ENCODE assay signal across 11 cellular contexts in genomic region chr11:47220401-47220821, GRCh38. TPM values are rescaled to one million over a fixed set of nuclear protein-coding genes. Genes with fewer than 3 reads are reported as not detected.
DNase-seq lines count a peak whose midpoint lies in the region; ATAC-seq and TF ChIP-seq lines count a peak whose summit lies in the region.
"Had no signal": no experiment of that assay in that cellular context is flagged by ENCODE, and none has a peak within 500 bp of the region (broad histone marks: within the 10 kb centered on the region; RNA-seq: fewer than 3 reads in every experiment).

No MANE protein-coding gene starts in this region.

- no peak overlapping the region for H4K91ac ChIP-seq in mesenchymal stem cell (ENCODE audit: low read length)

- WGBS in adrenal gland, 4 donors, result 12 to 35% (median 30%) methylated on average over 1 of the region's 1 CpG
- no CpG with 5 or more reads among the region's 1 CpG for WGBS in mesenchymal stem cell
- 70 to 92% (median 82%) methylated on average over 1 of the region's 1 CpG for WGBS in ovary, 3 donors

- intact Hi-C loops in CD14-positive monocyte (cut with micrococcal nuclease), result no loop called here
- intact Hi-C loops in adrenal gland (cut with DNase I), result no loop called here
- intact Hi-C loops in lower lobe of right lung (cut with DNase I), result no loop called here
- intact Hi-C loops in ovary (cut with DNase I), result no loop called here
- intact Hi-C loops in dorsolateral prefrontal cortex (cut with DNase I), result no loop called here

- no peaks in the 10 kb centered on the region for H3K27me3 Mint-ChIP-seq in CD14-positive monocyte (ENCODE audit: low read depth in 3 of 3)

- H2BK12ac ChIP-seq in mesenchymal stem cell (ENCODE audit: low read length in 2 of 2), result no peak overlapping the region

- peak overlapping the region; percentile 38 for H3K9ac ChIP-seq in mesenchymal stem cell (ENCODE audit: low read length)

- peak overlapping the region; percentile 41 to 84 (median 74) for H3K27ac ChIP-seq in adrenal gland
- peak overlapping the region; percentile 78 for H3K27ac ChIP-seq in mesenchymal stem cell (ENCODE audit: low read length, poor library complexity, severe bottlenecking)
- no peak overlapping the region for H3K27ac ChIP-seq in lower lobe of right lung
- no peak overlapping the region for H3K27ac ChIP-seq in ovary
- H3K27ac ChIP-seq in dorsolateral prefrontal cortex, result no peak overlapping the region
- H3K27ac ChIP-seq: uterus had no signal

- no peak overlapping the region for H2BK5ac ChIP-seq in mesenchymal stem cell (ENCODE audit: low read depth, low read length, poor library complexity, severe bottlenecking)

- no peak for ATAC-seq in lower lobe of right lung

- H3K4me1 ChIP-seq in adrenal gland (replicated peaks in 1 of 2), result peaks cover 23 to 37% of the 10 kb centered on the region in 2 donors
- H3K4me1 ChIP-seq in mesenchymal stem cell (ENCODE audit: control insufficient read depth, insufficient read depth, low read depth, low read length), result peaks cover 21% of the 10 kb centered on the region
- peaks cover 36% of the 10 kb centered on the region for H3K4me1 ChIP-seq in lower lobe of right lung
- peaks cover 9% of the 10 kb centered on the region for H3K4me1 ChIP-seq in ovary (ENCODE audit: insufficient read depth)
- H3K4me1 ChIP-seq: uterus had no signal

- H3K79me1 ChIP-seq in mesenchymal stem cell (replicated peaks; ENCODE audit: low read length, poor library complexity, severe bottlenecking), result peaks cover 8% of the 10 kb centered on the region

- H3K4me3 Mint-ChIP-seq in CD14-positive monocyte, result no peak overlapping the region

- no peak overlapping the region for H2BK15ac ChIP-seq in mesenchymal stem cell (ENCODE audit: low read depth, poor library complexity, severe bottlenecking)

- H2AFZ ChIP-seq in mesenchymal stem cell (ENCODE audit: low read depth, low read length), result no peak overlapping the region

- H3K14ac ChIP-seq in mesenchymal stem cell (ENCODE audit: low read length in 2 of 2), result peak overlapping the region in 1 of 2 experiments; percentile 20

- TF ChIP-seq POLR2A in adrenal gland (IDR thresholded peaks at IDR 0.05), result peak in 1 of 2 donors; percentile 36
- TF ChIP-seq POLR2A in ovary (IDR thresholded peaks at IDR 0.05), result no peak

- H3K18ac ChIP-seq in mesenchymal stem cell (ENCODE audit: low read depth in 1 of 2, low read length in 2 of 2), result no peak overlapping the region

- H3K27ac Mint-ChIP-seq in CD14-positive monocyte, result peak overlapping the region in 5 of 7 donors; percentile 1 to 52 (median 21)

- no peak overlapping the region for H2BK120ac ChIP-seq in mesenchymal stem cell (ENCODE audit: low read depth, low read length)

- H3K27me3 ChIP-seq in adrenal gland, result no peaks in the 10 kb centered on the region
- no peaks in the 10 kb centered on the region for H3K27me3 ChIP-seq in mesenchymal stem cell (ENCODE audit: control insufficient read depth in 1 of 2, insufficient read depth in 1 of 2, low read length in 2 of 2)
- no peaks in the 10 kb centered on the region for H3K27me3 ChIP-seq in lower lobe of right lung (ENCODE audit: low read depth)
- H3K27me3 ChIP-seq in ovary, result no peaks in the 10 kb centered on the region
- H3K27me3 ChIP-seq in dorsolateral prefrontal cortex, result no peaks in the 10 kb centered on the region
- H3K27me3 ChIP-seq: uterus had no signal

- H3K23ac ChIP-seq in mesenchymal stem cell (ENCODE audit: low read length in 2 of 2), result no peak overlapping the region

- peaks cover 24 to 47% of the 10 kb centered on the region in 2 donors for H3K36me3 Mint-ChIP-seq in CD14-positive monocyte

- H3K9me3 ChIP-seq in adrenal gland (replicated peaks in 1 of 3) (no peaks in the 10 kb centered on the region), mesenchymal stem cell (ENCODE audit: control insufficient read depth, low read length) (no peaks in the 10 kb centered on the region), lower lobe of right lung (no peaks in the 10 kb centered on the region), ovary (no peaks in the 10 kb centered on the region)
- H3K9me3 ChIP-seq: uterus had no signal

- peak overlapping the region; percentile 91 for H2AK5ac ChIP-seq in mesenchymal stem cell (ENCODE audit: low read length, severe bottlenecking)

- no peak for TF ChIP-seq CTCF in CD14-positive monocyte (IDR thresholded peaks at IDR 0.05)
- TF ChIP-seq CTCF in adrenal gland (IDR thresholded peaks at IDR 0.05), result no peak
- TF ChIP-seq CTCF in lower lobe of right lung (IDR thresholded peaks at IDR 0.05), result no peak
- TF ChIP-seq CTCF in ovary (IDR thresholded peaks at IDR 0.05), result no peak
- no peak for TF ChIP-seq CTCF in dorsolateral prefrontal cortex (IDR thresholded peaks at IDR 0.05 in 54 of 56, conservative IDR thresholded peaks at IDR 0.05 in 2 of 56; ENCODE audit: low read depth in 1 of 56, partially characterized antibody in 56 of 56)

- TF ChIP-seq EP300 in ovary (IDR thresholded peaks at IDR 0.05), result no peak

- H3K36me3 ChIP-seq in adrenal gland (replicated peaks in 1 of 2) (peaks cover 0 to 35% of the 10 kb centered on the region in 2 donors), mesenchymal stem cell (ENCODE audit: control insufficient read depth in 1 of 2, insufficient read depth in 2 of 2, low read depth in 1 of 2, low read length in 2 of 2) (peaks cover 21 to 68% of the 10 kb centered on the region in 2 experiments), lower lobe of right lung (peaks cover 69% of the 10 kb centered on the region), ovary (no peaks in the 10 kb centered on the region)
- H3K36me3 ChIP-seq: uterus had no signal

- no peaks in the 10 kb centered on the region for H3K9me3 Mint-ChIP-seq in CD14-positive monocyte

- peak overlapping the region; percentile 45 for H3K4me2 ChIP-seq in mesenchymal stem cell (ENCODE audit: low read length, poor library complexity, severe bottlenecking)

- H3K4ac ChIP-seq in mesenchymal stem cell (ENCODE audit: low read depth in 1 of 2, low read length in 2 of 2), result no peak overlapping the region

- H4K8ac ChIP-seq in mesenchymal stem cell (ENCODE audit: low read length), result no peak overlapping the region

- H3K4me1 Mint-ChIP-seq in CD14-positive monocyte, result peaks cover 42% of the 10 kb centered on the region

- DNase-seq in CD14-positive monocyte (ENCODE audit: low spot score) (no peak), HS-5 (ENCODE audit: low read depth) (peak; percentile 76), adrenal gland (peak in 6 of 7 donors; percentile 39 to 75 (median 64)), mesenchymal stem cell (peak; percentile 93), lower lobe of right lung (no peak), ovary (no peak), DMS79 (lab: John Stamatoyannopoulos, UW) (no peak), dorsolateral prefrontal cortex (no peak)
- DNase-seq: activated T-cell treated with anti-CD3 and anti-CD28 coated beads, Interleukin-2, amount 50 U/mL, for 1 hour; NCI-H1105 treated with DMSO at 0.1 percent for 48 hours; uterus had no signal

- H3K4me3 ChIP-seq in adrenal gland (no peak overlapping the region), mesenchymal stem cell (ENCODE audit: insufficient read depth in 1 of 2, low read depth in 1 of 2, low read length in 2 of 2) (no peak overlapping the region), lower lobe of right lung (no peak overlapping the region), ovary (no peak overlapping the region), dorsolateral prefrontal cortex (no peak overlapping the region)
- H3K4me3 ChIP-seq: uterus had no signal

RNA-seq across cellular contexts. Expression of gene DDB2, which starts 5.6 kb away (rescaled TPM):
- polyA plus RNA-seq in CD14-positive monocyte, result 1 to 10 TPM; 5.9 to 9.0 TPM
- 100 to 1,000 TPM in 1 of 8 donors, 10 to 100 TPM in 7; 35.8 to 121 (median 58.5) TPM for total RNA-seq in adrenal gland
- polyA plus RNA-seq in adrenal gland, result 100 to 1,000 TPM in 1 of 3 donors, 10 to 100 TPM in 2; 48.3 to 128 (median 54.9) TPM
- polyA plus RNA-seq in mesenchymal stem cell (2013, experiment 1 of 2), result 32.7 TPM
- polyA plus RNA-seq in mesenchymal stem cell (2013, experiment 2 of 2), result 30.8 TPM
- total RNA-seq in lower lobe of right lung, result 37.5 TPM
- 10 to 100 TPM; 20.0 to 34.7 (median 25.8) TPM for total RNA-seq in ovary
- 10 to 100 TPM; 21.1 to 40.6 TPM for polyA plus RNA-seq in ovary
- total RNA-seq in dorsolateral prefrontal cortex, result 10 to 100 TPM in 118 of 120 experiments, 1 to 10 TPM in 2; 7.0 to 40.6 (median 19.7) TPM

RNA-seq across cellular contexts. Expression of gene ACP2, which starts 28.2 kb away (rescaled TPM):
- polyA plus RNA-seq in CD14-positive monocyte, result 10 to 100 TPM; 13.1 to 20.5 TPM
- total RNA-seq in adrenal gland, result 100 to 1,000 TPM in 4 of 8 donors, 10 to 100 TPM in 4; 64.6 to 127 (median 92.4) TPM
- polyA plus RNA-seq in adrenal gland, result 10 to 100 TPM; 39.8 to 59.7 (median 58.2) TPM
- 33.5 TPM for polyA plus RNA-seq in mesenchymal stem cell (2013, experiment 1 of 2)
- 31.7 TPM for polyA plus RNA-seq in mesenchymal stem cell (2013, experiment 2 of 2)
- 33.0 TPM for total RNA-seq in lower lobe of right lung
- total RNA-seq in ovary, result 10 to 100 TPM; 15.1 to 25.5 (median 18.7) TPM
- polyA plus RNA-seq in ovary, result 10 to 100 TPM; 14.7 to 20.1 TPM
- 10 to 100 TPM; 23.3 to 58.3 (median 37.1) TPM for total RNA-seq in dorsolateral prefrontal cortex

RNA-seq across cellular contexts. Expression of gene PACSIN3, which starts 34.2 kb away (rescaled TPM):
- polyA plus RNA-seq in CD14-positive monocyte (not detected), adrenal gland (10 to 100 TPM; 49.4 to 78.9 (median 73.7) TPM), ovary (10 to 100 TPM in 1 of 2 donors, 1 to 10 TPM in 1; 2.9 to 25.7 TPM)
- total RNA-seq in adrenal gland (100 to 1,000 TPM in 6 of 8 donors, 10 to 100 TPM in 2; 96.3 to 211 (median 110) TPM), lower lobe of right lung (28.6 TPM), ovary (10 to 100 TPM; 26.1 to 69.8 (median 40.8) TPM), dorsolateral prefrontal cortex (10 to 100 TPM in 117 of 120 experiments, 1 to 10 TPM in 3; 7.7 to 54.9 (median 21.5) TPM)
- 13.3 TPM for polyA plus RNA-seq in mesenchymal stem cell (2013, experiment 1 of 2)
- 13.7 TPM for polyA plus RNA-seq in mesenchymal stem cell (2013, experiment 2 of 2)

RNA-seq across cellular contexts. Expression of gene NR1H3, which starts 37.4 kb away (rescaled TPM):
- polyA plus RNA-seq in CD14-positive monocyte (1 to 10 TPM; 4.4 to 9.3 TPM), adrenal gland (100 to 1,000 TPM in 1 of 3 donors, 10 to 100 TPM in 2; 15.4 to 246 (median 75.8) TPM), ovary (10 to 100 TPM; 18.0 to 27.0 TPM)
- total RNA-seq in adrenal gland (10 to 100 TPM; 23.7 to 76.3 (median 47.2) TPM), lower lobe of right lung (49.2 TPM), ovary (10 to 100 TPM; 19.4 to 39.7 (median 29.0) TPM), dorsolateral prefrontal cortex (10 to 100 TPM; 12.9 to 37.0 (median 21.7) TPM)
- 21.5 TPM for polyA plus RNA-seq in mesenchymal stem cell (2013, experiment 1 of 2)
- polyA plus RNA-seq in mesenchymal stem cell (2013, experiment 2 of 2), result 20.0 TPM

RNA-seq across cellular contexts. Expression of gene ARFGAP2, which starts 43.7 kb away (rescaled TPM):
- 10 to 100 TPM; 59.7 to 61.0 TPM for polyA plus RNA-seq in CD14-positive monocyte
- 100 to 1,000 TPM in 5 of 8 donors, 10 to 100 TPM in 3; 74.4 to 411 (median 116) TPM for total RNA-seq in adrenal gland
- 10 to 100 TPM; 72.3 to 92.6 (median 91.1) TPM for polyA plus RNA-seq in adrenal gland
- polyA plus RNA-seq in mesenchymal stem cell (2013, experiment 1 of 2), result 41.6 TPM
- 39.9 TPM for polyA plus RNA-seq in mesenchymal stem cell (2013, experiment 2 of 2)
- total RNA-seq in lower lobe of right lung, result 90.9 TPM
- 10 to 100 TPM; 66.0 to 94.9 (median 75.2) TPM for total RNA-seq in ovary
- polyA plus RNA-seq in ovary, result 10 to 100 TPM; 41.5 to 65.2 TPM
- total RNA-seq in dorsolateral prefrontal cortex, result 100 to 1,000 TPM in 110 of 120 experiments, 10 to 100 TPM in 10; 84.8 to 149 (median 114) TPM

Comparison
In these comparisons a context has a peak if more than half of its experiments do, and no peak if none do; other contexts are left out.
1. DNase-seq: peak in HS-5 (single experiment), adrenal gland (6 of 7) and mesenchymal stem cell (single experiment); none in CD14-positive monocyte (single experiment), lower lobe of right lung (single experiment), ovary (0 of 5), DMS79 (single experiment) and dorsolateral prefrontal cortex (0 of 10).
2. H3K27ac ChIP-seq: peak in adrenal gland (5 of 5) and mesenchymal stem cell (single experiment); none in lower lobe of right lung (single experiment), ovary (0 of 2) and dorsolateral prefrontal cortex (0 of 59).